Comparison of ENCODE assay signal across 26 cellular contexts in genomic region chr2:954687-955000, GRCh38. TPM values are rescaled to one million over a fixed set of nuclear protein-coding genes. Genes with fewer than 3 reads are reported as not detected.
"Had no signal": no experiment of that assay in that cellular context is flagged by ENCODE, and none has a peak within 500 bp of the region (broad histone marks: within the 10 kb centered on the region; RNA-seq: fewer than 3 reads in every experiment).

No MANE protein-coding gene starts in this region.

- H3K36me3 ChIP-seq: lower lobe of right lung, ovary, prostate gland, upper lobe of left lung had no signal

- H3K36me3 Mint-ChIP-seq: activated CD8-positive, alpha-beta memory T cell treated with anti-CD3 and anti-CD28 coated beads, Interleukin-2, amount 10 ng/mL, durations not matched to agents 7 days and 5 days; activated naive CD4-positive, alpha-beta T cell treated with anti-CD3 and anti-CD28 coated beads, Interleukin-2, amount 10 ng/mL, durations not matched to agents 7 days and 5 days; stimulated activated naive B cell treated with anti-CD40 and anti-IgM and Interleukin-4, amounts not matched to agents 10 μg/mL and 1 μg/mL and 100 μg/mL, for 72 hours had no signal

- H3K9me3 Mint-ChIP-seq: activated CD8-positive, alpha-beta T cell treated with anti-CD3 and anti-CD28 coated beads for 36 hours; activated naive CD4-positive, alpha-beta T cell treated with anti-CD3 and anti-CD28 coated beads, Interleukin-2, amount 10 ng/mL, durations not matched to agents 7 days and 5 days; stimulated activated naive B cell treated with anti-CD40 and anti-IgM and Interleukin-4, amounts not matched to agents 10 μg/mL and 1 μg/mL and 100 μg/mL, for 72 hours; T-helper 1 cell treated with Interleukin-12 subunit alpha and Interleukin-12 subunit beta and Interleukin-4 antibody, amounts not matched to agents 30 μg/mL and 1 μg/mL, for 36 hours had no signal

- DNase-seq: activated CD4-positive, alpha-beta T cell treated with anti-CD3 and anti-CD28 coated beads for 48 hours; activated CD4-positive, CD25-positive, alpha-beta regulatory T cell; activated CD8-positive, alpha-beta memory T cell treated with anti-CD3 and anti-CD28 coated beads, Interleukin-2, amount 10 ng/mL, durations not matched to agents 7 days and 5 days; activated CD8-positive, alpha-beta T cell treated with anti-CD3 and anti-CD28 coated beads for 36 hours; activated effector memory CD4-positive, alpha-beta T cell treated with anti-CD3 and anti-CD28 coated beads, Interleukin-2, amount 50 U/mL, for 16 hours; activated naive CD4-positive, alpha-beta T cell treated with anti-CD3 and anti-CD28 coated beads, Interleukin-2, amount 10 ng/mL, durations not matched to agents 7 days and 5 days; activated T-cell treated with anti-CD3 and anti-CD28 coated beads for 4 hours; amygdala; cerebellar nuclear complex; cortex of kidney; erythroblast; foreskin keratinocyte; lower lobe of right lung; mesendoderm; mucosa of descending colon; ovary; stimulated activated CD4-positive, alpha-beta T cell treated with anti-CD3 and anti-CD28 coated beads, Interleukin-2, amount 100 ng/mL, for 48 hours; stimulated activated CD8-positive, alpha-beta memory T cell treated with anti-CD3 and anti-CD28 coated beads, Interleukin-4, amount 100 ng/mL, for 48 hours; stimulated activated naive B cell treated with anti-CD40 and anti-IgM and Interleukin-4, amounts not matched to agents 10 μg/mL and 1 μg/mL and 100 μg/mL, for 72 hours; T1000; testis; upper lobe of left lung had no signal

- ATAC-seq: activated CD8-positive, alpha-beta memory T cell treated with anti-CD3 and anti-CD28 coated beads, Interleukin-2, amount 10 ng/mL, durations not matched to agents 7 days and 5 days; activated CD8-positive, alpha-beta T cell treated with anti-CD3 and anti-CD28 coated beads for 36 hours; foreskin keratinocyte; left lobe of liver; lower lobe of right lung; stimulated activated naive B cell treated with anti-CD40 and anti-IgM and Interleukin-4, amounts not matched to agents 10 μg/mL and 1 μg/mL and 100 μg/mL, for 72 hours had no signal

- H3K27me3 ChIP-seq: ovary, testis had no signal

- H3K4me3 ChIP-seq: lower lobe of right lung, mucosa of descending colon, ovary, prostate gland, testis, upper lobe of left lung had no signal

- H3K4me1 ChIP-seq: foreskin keratinocyte, lower lobe of right lung, prostate gland had no signal

- H3K4me3 Mint-ChIP-seq: activated CD8-positive, alpha-beta memory T cell treated with anti-CD3 and anti-CD28 coated beads, Interleukin-2, amount 10 ng/mL, durations not matched to agents 7 days and 5 days; activated CD8-positive, alpha-beta T cell treated with anti-CD3 and anti-CD28 coated beads for 36 hours; activated naive CD4-positive, alpha-beta T cell treated with anti-CD3 and anti-CD28 coated beads, Interleukin-2, amount 10 ng/mL, durations not matched to agents 7 days and 5 days; stimulated activated naive B cell treated with anti-CD40 and anti-IgM and Interleukin-4, amounts not matched to agents 10 μg/mL and 1 μg/mL and 100 μg/mL, for 72 hours; T-helper 1 cell treated with Interleukin-12 subunit alpha and Interleukin-12 subunit beta and Interleukin-4 antibody, amounts not matched to agents 30 μg/mL and 1 μg/mL, for 36 hours had no signal

- H3K9me3 ChIP-seq: lower lobe of right lung, mucosa of descending colon, ovary, prostate gland, testis, upper lobe of left lung had no signal

- H3K27ac Mint-ChIP-seq: activated CD8-positive, alpha-beta memory T cell treated with anti-CD3 and anti-CD28 coated beads, Interleukin-2, amount 10 ng/mL, durations not matched to agents 7 days and 5 days; activated CD8-positive, alpha-beta T cell treated with anti-CD3 and anti-CD28 coated beads for 36 hours; activated naive CD4-positive, alpha-beta T cell treated with anti-CD3 and anti-CD28 coated beads, Interleukin-2, amount 10 ng/mL, durations not matched to agents 7 days and 5 days; stimulated activated naive B cell treated with anti-CD40 and anti-IgM and Interleukin-4, amounts not matched to agents 10 μg/mL and 1 μg/mL and 100 μg/mL, for 72 hours; T-helper 1 cell treated with Interleukin-12 subunit alpha and Interleukin-12 subunit beta and Interleukin-4 antibody, amounts not matched to agents 30 μg/mL and 1 μg/mL, for 36 hours had no signal

- H3K27ac ChIP-seq: foreskin keratinocyte, lower lobe of right lung, ovary, prostate gland, testis, upper lobe of left lung had no signal

RNA-seq across cellular contexts. Expression of gene SNTG2, which starts 4.0 kb away (rescaled TPM):
- total RNA-seq: fibroblast of lung, foreskin keratinocyte, left lobe of liver had no signal
